In the genomic region with DNA sequence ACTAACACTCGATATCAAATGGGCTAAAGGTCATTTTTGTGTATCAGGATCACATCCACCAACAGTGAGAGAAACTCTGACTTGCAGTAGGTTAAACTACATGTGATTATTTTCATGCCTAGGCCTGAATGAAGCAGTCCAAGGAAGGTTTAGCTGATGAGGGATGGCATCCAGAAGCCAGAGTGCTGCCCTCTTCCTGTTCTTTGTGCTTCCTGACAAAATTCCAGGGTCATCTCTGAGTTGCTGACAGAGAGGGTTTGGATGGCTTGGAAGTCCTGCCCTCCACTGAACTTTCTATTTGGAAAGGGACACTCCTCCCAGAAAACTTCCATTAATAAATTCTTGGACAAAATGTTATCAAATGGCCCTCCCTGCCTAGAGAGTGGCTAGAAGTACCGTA, we compare ENCODE assay signal across 28 cellular contexts.
"Had no signal": no experiment of that assay in that cellular context is flagged by ENCODE, and none has a peak within 500 bp of the region (broad histone marks: within the 10 kb centered on the region; RNA-seq: fewer than 3 reads in every experiment).

No MANE protein-coding gene starts in this region.

- H3K4me3 ChIP-seq: coronary artery, esophagus squamous epithelium, lung, ovary, stomach, tibial artery, upper lobe of left lung, uterus had no signal

- ATAC-seq: naive thymus-derived CD4-positive, alpha-beta T cell; sciatic nerve; stimulated activated effector memory CD8-positive, alpha-beta T cell treated with anti-CD3 and anti-CD28 coated beads, Interleukin-12 subunit alpha, Interleukin-12 subunit beta, amount 100 ng/mL, for 72 hours had no signal

- H3K36me3 ChIP-seq: esophagus squamous epithelium, ovary, stomach, tibial artery, upper lobe of left lung, uterus had no signal

- H3K27me3 Mint-ChIP-seq: naive thymus-derived CD4-positive, alpha-beta T cell had no signal

- FAIRE-seq: endometrium had no signal

- H3K36me3 Mint-ChIP-seq: immature natural killer cell; memory B cell; naive thymus-derived CD4-positive, alpha-beta T cell; stimulated activated effector memory CD8-positive, alpha-beta T cell treated with anti-CD3 and anti-CD28 coated beads, Interleukin-12 subunit alpha, Interleukin-12 subunit beta, amount 100 ng/mL, for 72 hours had no signal

- H3K27ac Mint-ChIP-seq: immature natural killer cell; memory B cell; mesothelial cell of epicardium; naive thymus-derived CD4-positive, alpha-beta T cell; nephron; stimulated activated effector memory CD8-positive, alpha-beta T cell treated with anti-CD3 and anti-CD28 coated beads, Interleukin-12 subunit alpha, Interleukin-12 subunit beta, amount 100 ng/mL, for 72 hours had no signal

- H3K4me1 Mint-ChIP-seq: immature natural killer cell; memory B cell; naive thymus-derived CD4-positive, alpha-beta T cell; nephron; stimulated activated effector memory CD8-positive, alpha-beta T cell treated with anti-CD3 and anti-CD28 coated beads, Interleukin-12 subunit alpha, Interleukin-12 subunit beta, amount 100 ng/mL, for 72 hours had no signal

- DNase-seq: dermis blood vessel endothelial cell; effector memory CD4-positive, alpha-beta T cell; erythroblast; esophagus squamous epithelium; foreskin melanocyte; head of caudate nucleus; immature natural killer cell; islet precursor cell; kidney glomerular epithelial cell; naive thymus-derived CD4-positive, alpha-beta T cell; occipital lobe; ovary; retina; stimulated activated CD4-positive, alpha-beta T cell treated with anti-CD3 and anti-CD28 coated beads, Interleukin-2, amount 100 ng/mL, for 24 hours; stimulated activated CD4-positive, alpha-beta T cell treated with anti-CD3 and anti-CD28 coated beads, Interleukin-4, amount 100 ng/mL, for 24 hours; stimulated activated naive CD4-positive, alpha-beta T cell treated with Interleukin-2 at 50 U/mL for 16 hours; stomach; tibial artery; upper lobe of left lung; uterus had no signal

- H3K9me3 Mint-ChIP-seq: nephron had no signal

- H3K27me3 ChIP-seq: esophagus squamous epithelium, ovary, stomach, tibial artery, upper lobe of left lung, uterus had no signal

- H3K9me3 ChIP-seq: esophagus squamous epithelium, ovary, stomach, tibial artery, upper lobe of left lung, uterus had no signal

- H3K27ac ChIP-seq: coronary artery, esophagus squamous epithelium, ovary, stomach, tibial artery, upper lobe of left lung, uterus had no signal

- H3K4me3 Mint-ChIP-seq: immature natural killer cell; memory B cell; mesothelial cell of epicardium; naive thymus-derived CD4-positive, alpha-beta T cell; nephron; stimulated activated effector memory CD8-positive, alpha-beta T cell treated with anti-CD3 and anti-CD28 coated beads, Interleukin-12 subunit alpha, Interleukin-12 subunit beta, amount 100 ng/mL, for 72 hours had no signal

- H3K4me1 ChIP-seq: esophagus squamous epithelium, stomach, tibial artery, upper lobe of left lung, uterus had no signal
